Comparison of ENCODE assay signal across 8 cellular contexts in genomic region chr12:102120564-102120873, GRCh38. TPM values are rescaled to one million over a fixed set of nuclear protein-coding genes. Genes with fewer than 3 reads are reported as not detected.
DNase-seq lines count a peak whose midpoint lies in the region; ATAC-seq and TF ChIP-seq lines count a peak whose summit lies in the region.

No MANE protein-coding gene starts in this region.

- H3K27me3 ChIP-seq in Panc1 (ENCODE audit: control insufficient read depth, insufficient read depth, low read length): no peaks in the 10 kb centered on the region
- H3K27me3 ChIP-seq in gastrocnemius medialis: no peaks in the 10 kb centered on the region

- ATAC-seq in GM21528 (IDR thresholded peaks at IDR 0.05; ENCODE audit: low FRiP score, unreplicated experiment) (peak; percentile 6), Panc1 (no peak), gastrocnemius medialis (no peak), GM21526 (IDR thresholded peaks at IDR 0.05; ENCODE audit: low FRiP score, unreplicated experiment) (no peak)

- BruUV-seq in Panc1 (replicated peaks; lab: Mats Ljungman, UMichigan): TSS peak; percentile 84

- intact Hi-C loops in Panc1 (cut with micrococcal nuclease; ENCODE audit: unreplicated experiment) (no loop called here), gastrocnemius medialis (cut with DNase I; ENCODE audit: low total_unique reads) (loop anchor here (1.0 to 5.0 kb wide), 3 partner anchors 58 to 362 kb away; partner anchors contain the start of gene IGF1)

- no peaks in the 10 kb centered on the region for H3K9me3 ChIP-seq in Panc1 (ENCODE audit: control insufficient read depth, insufficient read depth, low read depth, low read length)
- H3K9me3 ChIP-seq in gastrocnemius medialis: no peaks in the 10 kb centered on the region

- H3K4me3 ChIP-seq in Panc1 (ENCODE audit: low read depth in 2 of 2, low read length in 2 of 2): peak overlapping the region; percentile 96 to 98
- H3K4me3 ChIP-seq in fibroblast of pulmonary artery (replicated peaks; ENCODE audit: low read depth, low read length): peak overlapping the region; percentile 83
- H3K4me3 ChIP-seq in gastrocnemius medialis: peak overlapping the region; percentile 74 to 98 (median 90)

- peaks cover 12% of the 10 kb centered on the region for H3K4me1 ChIP-seq in Panc1 (ENCODE audit: control insufficient read depth, insufficient read depth, low read length)
- peaks cover 7 to 16% of the 10 kb centered on the region in 2 donors for H3K4me1 ChIP-seq in gastrocnemius medialis

- TF ChIP-seq CTCF in Panc1 (IDR thresholded peaks at IDR 0.05) (no peak), fibroblast of pulmonary artery (IDR thresholded peaks at IDR 0.05; ENCODE audit: low read length, missing control alignments) (no peak), gastrocnemius medialis (IDR thresholded peaks at IDR 0.05 in 4 of 5, conservative IDR thresholded peaks at IDR 0.05 in 1 of 5) (no peak)

- no peak for DNase-seq in Panc1 (ENCODE audit: low read depth, low spot score)
- DNase-seq in fibroblast of pulmonary artery (ENCODE audit: low read depth): no peak
- DNase-seq in gastrocnemius medialis: no peak
- no peak for DNase-seq in NK-92 (lab: John Stamatoyannopoulos, UW; ENCODE audit: unreplicated experiment)
- no peak for DNase-seq in NCI-H1694 treated with DMSO at 0.1 percent for 48 hours (lab: John Stamatoyannopoulos, UW)
- no peak for DNase-seq in OCI-M2 (lab: John Stamatoyannopoulos, UW; ENCODE audit: unreplicated experiment)

- H3K36me3 ChIP-seq in Panc1 (ENCODE audit: control insufficient read depth, insufficient read depth, low read length) (peaks cover 7% of the 10 kb centered on the region), gastrocnemius medialis (peaks cover 0 to 26% of the 10 kb centered on the region in 2 donors)

- TF ChIP-seq POLR2A in gastrocnemius medialis (IDR thresholded peaks at IDR 0.05): no peak

- H3K27ac ChIP-seq in Panc1 (ENCODE audit: low read length) (peak overlapping the region; percentile 97), gastrocnemius medialis (peak overlapping the region in 1 of 4 donors; percentile 91)

- in situ Hi-C loops in Panc1 (cut with HindIII; ENCODE audit: low pct_unique_long_range_greater_than_20kb, low sequenced_read_pairs) (no loop called here), gastrocnemius medialis (cut with MboI; ENCODE audit: low sequenced_read_pairs in 4 of 4) (no loop called here)

- POLR2A ChIA-PET in Panc1 (lab: Charles Lee): no interaction called here

- CTCF ChIA-PET in Panc1 (lab: Charles Lee): no interaction called here

RNA-seq across cellular contexts. Expression of gene PARPBP, which starts 0.5 kb away (rescaled TPM):
- total RNA-seq in Panc1 (2021; ENCODE audit: unreplicated experiment): 14.3 TPM
- polyA plus RNA-seq in Panc1 (2012; ENCODE audit: insufficient read length): 4.9 TPM
- total RNA-seq in gastrocnemius medialis: 1 to 10 TPM in 2 of 4 donors, under 1 TPM in 2; 0.31 to 3.1 (median 0.89) TPM

RNA-seq across cellular contexts. Expression of gene NUP37, which starts 0.6 kb away (rescaled TPM):
- total RNA-seq in Panc1 (2021; ENCODE audit: unreplicated experiment) (47.7 TPM), gastrocnemius medialis (10 to 100 TPM; 11.6 to 26.6 (median 19.2) TPM)
- polyA plus RNA-seq in Panc1 (2012; ENCODE audit: insufficient read length): 27.4 TPM

RNA-seq across cellular contexts. Expression of gene WASHC3, which starts 58.7 kb away (rescaled TPM):
- total RNA-seq in Panc1 (2021; ENCODE audit: unreplicated experiment) (21.5 TPM), gastrocnemius medialis (10 to 100 TPM; 44.2 to 81.8 (median 62.2) TPM)
- 18.6 TPM for polyA plus RNA-seq in Panc1 (2012; ENCODE audit: insufficient read length)
